Comparison of ENCODE assay signal across 8 cellular contexts in the genomic region with DNA sequence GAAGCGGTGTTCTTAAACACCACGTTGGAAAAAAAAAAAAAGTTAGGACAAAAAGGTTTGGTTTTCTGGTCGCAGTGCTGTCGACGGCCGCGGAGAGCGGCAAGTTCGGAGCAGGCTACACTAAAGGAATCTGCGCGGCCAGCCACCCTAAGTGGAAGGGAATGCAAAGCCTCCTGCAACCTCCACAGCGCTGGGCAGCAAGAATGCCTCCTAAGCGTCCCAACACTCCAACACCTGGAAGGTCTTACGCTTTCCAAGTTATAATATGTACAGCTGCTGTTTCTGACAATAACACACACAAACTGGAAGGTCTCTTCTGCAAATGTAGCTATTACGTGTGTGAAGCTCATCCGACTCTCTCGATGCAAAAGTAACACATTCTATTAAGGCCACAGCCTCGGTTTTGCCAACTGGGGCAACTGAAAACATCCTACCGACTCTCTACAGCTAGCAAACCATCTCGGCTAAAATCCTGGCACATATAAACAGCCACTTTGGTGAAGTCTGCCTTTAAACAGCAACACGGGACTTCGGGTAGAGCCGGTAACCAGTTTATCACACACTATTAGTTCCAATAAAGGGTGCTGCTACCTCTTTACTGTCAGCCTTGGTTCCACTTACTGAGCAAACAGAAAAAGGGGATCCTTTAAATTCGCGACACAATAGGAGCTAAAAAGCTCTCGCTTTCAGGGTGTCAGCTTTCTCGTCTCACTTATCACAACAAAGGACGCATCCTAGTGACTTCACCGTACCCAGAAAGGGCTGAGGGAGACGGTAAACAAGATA. TPM values are rescaled to one million over a fixed set of nuclear protein-coding genes. Genes with fewer than 3 reads are reported as not detected.
A peak's percentile ranks its signal among the peaks of the same experiment; 100 is the strongest.
DNase-seq lines count a peak whose midpoint lies in the region; ATAC-seq and TF ChIP-seq lines count a peak whose summit lies in the region.

No MANE protein-coding gene starts in this region.

- DNase-seq in A172 (ENCODE audit: low spot score) (peak; percentile 47), RKO (ENCODE audit: low spot score) (peak; percentile 80), sciatic nerve (ENCODE audit: low spot score) (peak; percentile 70)

- intact Hi-C loops in sciatic nerve (cut with DNase I): loop anchor here (10.0 kb wide), 1 partner anchor 337 kb away; a partner anchor contains a TSS

- H3K27me3 ChIP-seq in iPS-20b (ENCODE audit: insufficient read depth, low read length): no peaks in the 10 kb centered on the region

- peak overlapping the region; percentile 24 for H3K27ac ChIP-seq in iPS-20b (ENCODE audit: low read length)

- no peaks in the 10 kb centered on the region for H3K9me3 ChIP-seq in iPS-20b (ENCODE audit: insufficient read depth, low read depth, low read length)

- H3K9ac ChIP-seq in iPS-20b (ENCODE audit: low read depth, low read length): peak overlapping the region; percentile 82

- H3K4me3 ChIP-seq in iPS-20b (ENCODE audit: low read length): peak overlapping the region; percentile 73

- ATAC-seq in GM18502 (IDR thresholded peaks at IDR 0.05; ENCODE audit: poor library complexity, unreplicated experiment) (peak; percentile 11), HG03460 (IDR thresholded peaks at IDR 0.05; ENCODE audit: unreplicated experiment) (peak; percentile 10), sciatic nerve (peak; percentile 48), HG03175 (IDR thresholded peaks at IDR 0.05; ENCODE audit: unreplicated experiment) (no peak)

- peaks cover 4% of the 10 kb centered on the region for H3K36me3 Mint-ChIP-seq in brain

- H3K4me3 Mint-ChIP-seq in brain: peak overlapping the region; percentile 91 to 99 (median 93)

- TF ChIP-seq CTCF in brain (conservative IDR thresholded peaks at IDR 0.05): no peak

- H3K4me1 ChIP-seq in iPS-20b (ENCODE audit: insufficient read depth, low read length): peaks cover 34% of the 10 kb centered on the region

- H3K27ac Mint-ChIP-seq in brain: peak overlapping the region; percentile 96 to 99 (median 97)

- no peaks in the 10 kb centered on the region for H3K36me3 ChIP-seq in iPS-20b (ENCODE audit: insufficient read depth, low read depth, low read length)

- peaks cover 52% of the 10 kb centered on the region for H3K4me1 Mint-ChIP-seq in brain

- H3K9me3 Mint-ChIP-seq in brain: no peaks in the 10 kb centered on the region

- peaks cover 10% of the 10 kb centered on the region for H3K27me3 Mint-ChIP-seq in brain

RNA-seq across cellular contexts. Expression of a gene that starts 0.9 kb away (rescaled TPM):
- 26.5 and 30.7 TPM in 2 replicates for total RNA-seq in A172 (2014; rRNA removed; shearing (Covaris generic))
- polyA plus RNA-seq in brain (ENCODE audit: insufficient read depth, low read depth, low replicate concordance): 77.0 TPM
- 32.1 TPM for total RNA-seq in sciatic nerve
